Comparison of ENCODE assay signal across 9 cellular contexts in the genomic region with DNA sequence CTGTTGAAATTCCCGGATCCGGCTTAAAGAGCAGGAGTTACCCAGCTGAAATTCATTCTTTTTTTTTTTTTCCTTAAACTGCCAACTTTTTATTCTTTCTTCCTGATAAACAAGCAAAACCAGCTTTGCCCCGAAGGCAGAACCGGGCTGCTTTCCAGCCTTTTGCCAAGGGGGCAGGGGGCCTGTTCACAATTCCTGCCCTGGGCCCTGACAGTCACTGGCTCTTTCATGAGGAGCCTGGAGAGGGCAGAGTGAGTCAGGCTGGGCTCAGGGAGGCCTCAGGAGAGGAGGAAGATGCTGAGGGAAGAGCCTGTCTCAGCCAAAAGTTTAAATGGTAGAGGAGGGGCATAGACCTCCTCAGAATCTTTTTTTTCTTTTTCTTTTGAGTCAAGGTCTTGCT. TPM values are rescaled to one million over a fixed set of nuclear protein-coding genes. Genes with fewer than 3 reads are reported as not detected.
DNase-seq lines count a peak whose midpoint lies in the region; ATAC-seq and TF ChIP-seq lines count a peak whose summit lies in the region.
"Had no signal": no experiment of that assay in that cellular context is flagged by ENCODE, and none has a peak within 500 bp of the region (broad histone marks: within the 10 kb centered on the region; RNA-seq: fewer than 3 reads in every experiment).

No MANE protein-coding gene starts in this region.

- 23 to 51% methylated on average over 2 to 4 of the region's 4 CpGs for WGBS in gastroesophageal sphincter (ENCODE audit: low coverage in 1 of 2), 2 donors
- 39 to 53% (median 51%) methylated on average over 4 of the region's 4 CpGs for WGBS in stomach, 5 donors

- DNase-seq in activated CD8-positive, alpha-beta memory T cell treated with anti-CD3 and anti-CD28 coated beads, Interleukin-2, amount 10 ng/mL, durations not matched to agents 7 days and 5 days, result no peak
- DNase-seq in activated CD8-positive, alpha-beta memory T cell treated with anti-CD3 and anti-CD28 coated beads, Interleukin-2, amount 50 U/mL, for 48 hours, result no peak
- DNase-seq in T1000 (lab: John Stamatoyannopoulos, UW) (peak; percentile 77), stomach (no peak), epidermal melanocyte (ENCODE audit: insufficient read length, low spot score) (no peak)
- no peak for DNase-seq in stimulated activated naive CD4-positive, alpha-beta T cell treated with Interleukin-2 at 50 U/mL for 16 hours (lab: John Stamatoyannopoulos, UW)
- DNase-seq: NCI-H1436 treated with DMSO at 0.1 percent for 48 hours had no signal

- TF ChIP-seq EP300 in gastroesophageal sphincter (IDR thresholded peaks at IDR 0.05), result no peak
- no peak for TF ChIP-seq EP300 in stomach (IDR thresholded peaks at IDR 0.05)

- TF ChIP-seq CTCF in gastroesophageal sphincter (IDR thresholded peaks at IDR 0.05) (peak in 3 of 4 experiments; percentile 43 to 70 (median 44)), stomach (IDR thresholded peaks at IDR 0.05) (no peak)

- peaks cover 91% of the 10 kb centered on the region for H3K4me1 Mint-ChIP-seq in activated CD8-positive, alpha-beta memory T cell treated with anti-CD3 and anti-CD28 coated beads, Interleukin-2, amount 10 ng/mL, durations not matched to agents 7 days and 5 days

- intact Hi-C loops in stomach (cut with DNase I; ENCODE audit: low total_unique reads), result no loop called here

- CTCF ChIA-PET in activated CD8-positive, alpha-beta memory T cell treated with anti-CD3 and anti-CD28 coated beads, Interleukin-2, amount 10 ng/mL, durations not matched to agents 7 days and 5 days (lab: Charles Lee), result interaction anchor here (0.9 to 5.4 kb wide), 3 partner anchors 8 to 26 kb away, joined by 4 to 49 read pairs (median 21); no protein-coding TSS in a partner anchor

- no peak overlapping the region for H3K4me3 ChIP-seq in gastroesophageal sphincter
- H3K4me3 ChIP-seq in stomach, result no peak overlapping the region

- H3K27me3 ChIP-seq in gastroesophageal sphincter, result no peaks in the 10 kb centered on the region
- peaks cover 0 to 4% (median 0%) of the 10 kb centered on the region in 3 donors for H3K27me3 ChIP-seq in stomach

- H3K27me3 Mint-ChIP-seq in activated CD8-positive, alpha-beta memory T cell treated with anti-CD3 and anti-CD28 coated beads, Interleukin-2, amount 10 ng/mL, durations not matched to agents 7 days and 5 days, result no peaks in the 10 kb centered on the region

- no peak for ATAC-seq in activated CD8-positive, alpha-beta memory T cell treated with anti-CD3 and anti-CD28 coated beads, Interleukin-2, amount 10 ng/mL, durations not matched to agents 7 days and 5 days
- ATAC-seq in gastroesophageal sphincter (no peak), GM21423 (IDR thresholded peaks at IDR 0.05; ENCODE audit: unreplicated experiment) (no peak)

- peaks cover 3 to 89% (median 61%) of the 10 kb centered on the region in 3 donors for H3K4me1 ChIP-seq in gastroesophageal sphincter
- peaks cover 40 to 97% (median 80%) of the 10 kb centered on the region in 4 donors for H3K4me1 ChIP-seq in stomach

- peaks cover 0 to 5% of the 10 kb centered on the region in 2 donors for H3K36me3 ChIP-seq in gastroesophageal sphincter
- H3K36me3 ChIP-seq in stomach, result peaks cover 0 to 6% (median 0%) of the 10 kb centered on the region in 4 donors

- H3K4me3 Mint-ChIP-seq in activated CD8-positive, alpha-beta memory T cell treated with anti-CD3 and anti-CD28 coated beads, Interleukin-2, amount 10 ng/mL, durations not matched to agents 7 days and 5 days, result no peak overlapping the region

- TF ChIP-seq POLR2A in gastroesophageal sphincter (IDR thresholded peaks at IDR 0.05) (no peak), stomach (IDR thresholded peaks at IDR 0.05) (no peak)

- H3K27ac ChIP-seq in gastroesophageal sphincter, result peak overlapping the region; percentile 82 to 95 (median 93)
- H3K27ac ChIP-seq in stomach, result peak overlapping the region in 4 of 5 donors; percentile 59 to 90 (median 81)

- peaks cover 0 to 5% (median 0%) of the 10 kb centered on the region in 3 donors for H3K9me3 ChIP-seq in gastroesophageal sphincter
- peaks cover 0 to 5% (median 2%) of the 10 kb centered on the region in 4 donors for H3K9me3 ChIP-seq in stomach

- H3K36me3 Mint-ChIP-seq in activated CD8-positive, alpha-beta memory T cell treated with anti-CD3 and anti-CD28 coated beads, Interleukin-2, amount 10 ng/mL, durations not matched to agents 7 days and 5 days, result peaks cover 33% of the 10 kb centered on the region

- peak overlapping the region; percentile 76 for H3K27ac Mint-ChIP-seq in activated CD8-positive, alpha-beta memory T cell treated with anti-CD3 and anti-CD28 coated beads, Interleukin-2, amount 10 ng/mL, durations not matched to agents 7 days and 5 days

- peaks cover 9% of the 10 kb centered on the region for H3K9me3 Mint-ChIP-seq in activated CD8-positive, alpha-beta memory T cell treated with anti-CD3 and anti-CD28 coated beads, Interleukin-2, amount 10 ng/mL, durations not matched to agents 7 days and 5 days (ENCODE audit: low read depth)

RNA-seq across cellular contexts. Expression of a gene that starts 4.8 kb away (rescaled TPM):
- 10 to 100 TPM; 28.4 to 49.8 TPM for total RNA-seq in activated CD8-positive, alpha-beta memory T cell treated with anti-CD3 and anti-CD28 coated beads, Interleukin-2, amount 10 ng/mL, durations not matched to agents 7 days and 5 days
- total RNA-seq in gastroesophageal sphincter, result 10 to 100 TPM; 52.8 to 76.8 (median 59.8) TPM
- 10 to 100 TPM in 4 of 5 donors, 1 to 10 TPM in 1; 3.5 to 40.6 (median 33.5) TPM for total RNA-seq in stomach
- polyA plus RNA-seq in stomach, result 10 to 100 TPM; 22.0 to 37.9 (median 32.1) TPM

RNA-seq across cellular contexts. Expression of a gene that starts 27.9 kb away (rescaled TPM):
- under 1 TPM in 1 of 2 experiments, not detected in 1; 0.15 TPM for total RNA-seq in activated CD8-positive, alpha-beta memory T cell treated with anti-CD3 and anti-CD28 coated beads, Interleukin-2, amount 10 ng/mL, durations not matched to agents 7 days and 5 days
- total RNA-seq in gastroesophageal sphincter (1 to 10 TPM in 2 of 4 donors, under 1 TPM in 1, not detected in 1; 0.31 to 1.7 (median 1.5) TPM), stomach (1 to 10 TPM in 2 of 5 donors, under 1 TPM in 1, not detected in 2; 0.45 to 1.3 (median 1.2) TPM)
- polyA plus RNA-seq in stomach, result under 1 TPM in 2 of 3 donors, not detected in 1; 0.08 to 0.31 TPM

RNA-seq across cellular contexts. Expression of a gene that starts 49.4 kb away (rescaled TPM):
- 100 to 1,000 TPM; 156 to 177 TPM for total RNA-seq in activated CD8-positive, alpha-beta memory T cell treated with anti-CD3 and anti-CD28 coated beads, Interleukin-2, amount 10 ng/mL, durations not matched to agents 7 days and 5 days
- total RNA-seq in gastroesophageal sphincter (100 to 1,000 TPM; 136 to 195 (median 158) TPM), stomach (100 to 1,000 TPM in 3 of 5 donors, 10 to 100 TPM in 2; 25.1 to 890 (median 117) TPM)
- polyA plus RNA-seq in stomach, result 100 to 1,000 TPM; 164 to 322 (median 196) TPM

Comparison
In these comparisons a context has a peak if more than half of its experiments do, and no peak if none do; other contexts are left out.
1. CTCF ChIP-seq: peak in gastroesophageal sphincter (3 of 4); none in stomach (0 of 7).